ENCODE assay signal across 8 cellular contexts in genomic region chr19:11373166-11373884, GRCh38. TPM values are rescaled to one million over a fixed set of nuclear protein-coding genes. Genes with fewer than 3 reads are reported as not detected.
DNase-seq lines count a peak whose midpoint lies in the region; ATAC-seq, FAIRE-seq and TF ChIP-seq lines count a peak whose summit lies in the region.

No MANE protein-coding gene starts in this region.

- peaks cover 12% of the 10 kb centered on the region for H3K79me2 ChIP-seq in HepG2 (ENCODE audit: insufficient read depth, low read length)

- H3K4me1 ChIP-seq in HepG2 (ENCODE audit: insufficient read depth, low read length), result peaks cover 31% of the 10 kb centered on the region
- H3K4me1 ChIP-seq in right lobe of liver, result peaks cover 0 to 25% (median 11%) of the 10 kb centered on the region in 4 donors

- no peak overlapping the region for H3K4me3 Mint-ChIP-seq in endothelial cell (ENCODE audit: unreplicated experiment)

- H3K4me3 ChIP-seq in HepG2 (replicated peaks in 1 of 3; ENCODE audit: insufficient read depth in 1 of 3, low read depth in 2 of 3, low read length in 3 of 3) (peak overlapping the region in 1 of 3 experiments; percentile 80; a peak in 2 of 6 replicates), right lobe of liver (peak overlapping the region in 1 of 3 donors; percentile 73)

- H3K9me3 ChIP-seq in HepG2 (ENCODE audit: low read length) (no peaks in the 10 kb centered on the region), right lobe of liver (no peaks in the 10 kb centered on the region)

- peak overlapping the region; percentile 92 for H3K4me2 ChIP-seq in HepG2 (ENCODE audit: low read depth, low read length)

- H2AFZ ChIP-seq in HepG2 (ENCODE audit: low read length), result no peak overlapping the region

- no TSS peak for BruUV-seq in HepG2 (replicated peaks; lab: Mats Ljungman, UMichigan)

- CTCF ChIA-PET in HepG2 (lab: Yijun Ruan, JAX; ENCODE audit: low intra/inter-chr PET ratio, low total read pairs), result no interaction called here

- H3K27me3 Mint-ChIP-seq in endothelial cell (ENCODE audit: unreplicated experiment), result peaks cover 14% of the 10 kb centered on the region

- no peak overlapping the region for H3K27ac ChIP-seq in HepG2 (ENCODE audit: extremely low read length, insufficient read depth, low read length)
- H3K27ac ChIP-seq in right lobe of liver, result no peak overlapping the region

- peaks cover 10% of the 10 kb centered on the region for H3K36me3 Mint-ChIP-seq in endothelial cell (ENCODE audit: low read depth, unreplicated experiment)
- peaks cover 17 to 23% of the 10 kb centered on the region in 2 donors for H3K36me3 Mint-ChIP-seq in activated naive CD4-positive, alpha-beta T cell treated with anti-CD3 and anti-CD28 coated beads, Interleukin-2, amount 50 U/mL, for 72 hours

- TF ChIP-seq CTCF in HepG2 (CRISPR knock-in tag; IDR thresholded peaks at IDR 0.05) (no peak), right lobe of liver (IDR thresholded peaks at IDR 0.05) (no peak), endothelial cell (IDR thresholded peaks at IDR 0.05; ENCODE audit: unreplicated experiment) (no peak)

- no peak for FAIRE-seq in HepG2 (lab: Jason Lieb, UNC)

- no peak for TF ChIP-seq RAD21 in HepG2 (CRISPR knock-in tag; IDR thresholded peaks at IDR 0.05)

- no peak for DNase-seq in HepG2 (ENCODE audit: low spot score)
- no peak for DNase-seq in right lobe of liver
- DNase-seq in NCI-H524 treated with DMSO at 0.1 percent for 48 hours (lab: John Stamatoyannopoulos, UW), result peak; percentile 30
- no peak for DNase-seq in endothelial cell (ENCODE audit: low spot score)
- no peak for DNase-seq in A172 (ENCODE audit: low spot score)
- no peak for DNase-seq in effector CD4-positive, alpha-beta T cell
- DNase-seq in activated naive CD4-positive, alpha-beta T cell treated with anti-CD3 and anti-CD28 coated beads, Interleukin-2, amount 50 U/mL, for 72 hours (ENCODE audit: low spot score in 2 of 2), result no peak

- peaks cover 1 to 13% of the 10 kb centered on the region in 2 experiments; a peak in 2 of 5 replicates for H3K36me3 ChIP-seq in HepG2 (replicated peaks in 1 of 2; ENCODE audit: control insufficient read depth in 1 of 2, insufficient read depth in 2 of 2, low read length in 2 of 2)
- H3K36me3 ChIP-seq in right lobe of liver, result no peaks in the 10 kb centered on the region

- peak overlapping the region; percentile 32 for H3K27ac Mint-ChIP-seq in endothelial cell (ENCODE audit: unreplicated experiment)
- H3K27ac Mint-ChIP-seq in activated naive CD4-positive, alpha-beta T cell treated with anti-CD3 and anti-CD28 coated beads, Interleukin-2, amount 50 U/mL, for 72 hours, result no peak overlapping the region

- ATAC-seq in HepG2 (no peak), right lobe of liver (no peak), HG02623 (IDR thresholded peaks at IDR 0.05; ENCODE audit: unreplicated experiment) (no peak)
- no peak for ATAC-seq in activated naive CD4-positive, alpha-beta T cell treated with anti-CD3 and anti-CD28 coated beads, Interleukin-2, amount 50 U/mL, for 72 hours

- POLR2A ChIA-PET in HepG2 (lab: Yijun Ruan, JAX), result interaction anchor here (3.3 kb wide), 1 partner anchor 11 kb away, joined by 51 read pairs; the partner anchor contains the start of gene EPOR

- in situ Hi-C loops in HepG2 (cut with HindIII; ENCODE audit: extremely low pct_ligation_motif_present, low pct_unique_long_range_greater_than_20kb), result no loop called here

- TF ChIP-seq EP300 in HepG2 (IDR thresholded peaks at IDR 0.05; ENCODE audit: low read depth in 2 of 2, low read length in 2 of 2), result no peak
- TF ChIP-seq EP300 in HepG2 (CRISPR knock-in tag; IDR thresholded peaks at IDR 0.05; ENCODE audit: borderline replicate concordance), result no peak

- no peaks in the 10 kb centered on the region for H4K20me1 ChIP-seq in HepG2 (ENCODE audit: insufficient read depth, low read length)

- no peak for TF ChIP-seq POLR2A in HepG2 (IDR thresholded peaks at IDR 0.05; ENCODE audit: insufficient read depth in 1 of 2, low read depth in 2 of 2, low read length in 2 of 2)
- no peak for TF ChIP-seq POLR2A in right lobe of liver (IDR thresholded peaks at IDR 0.05)

- intact Hi-C loops in HepG2 (cut with micrococcal nuclease; ENCODE audit: unreplicated experiment), result no loop called here
- intact Hi-C loops in right lobe of liver (cut with DNase I), result no loop called here

- H3K9ac ChIP-seq in HepG2 (ENCODE audit: insufficient read depth, low read depth, low read length), result peak overlapping the region; percentile 86; the same call in 1 of the 2 replicates

- peaks cover 13% of the 10 kb centered on the region for H3K4me1 Mint-ChIP-seq in endothelial cell (ENCODE audit: unreplicated experiment)

- no peaks in the 10 kb centered on the region for H3K9me3 Mint-ChIP-seq in endothelial cell (ENCODE audit: unreplicated experiment)
- H3K9me3 Mint-ChIP-seq in activated naive CD4-positive, alpha-beta T cell treated with anti-CD3 and anti-CD28 coated beads, Interleukin-2, amount 50 U/mL, for 72 hours, result no peaks in the 10 kb centered on the region

- H3K27me3 ChIP-seq in HepG2 (ENCODE audit: control insufficient read depth in 1 of 2, insufficient read depth in 2 of 2, low read length in 2 of 2) (no peaks in the 10 kb centered on the region; a peak in 1 of 5 replicates), right lobe of liver (no peaks in the 10 kb centered on the region)

- 83% methylated on average over 10 of the region's 10 CpGs for whole genome bisulfite sequencing in HepG2 (ENCODE audit: low lambda C conversion rate)
- 45% methylated on average over 7 of the region's 10 CpGs for WGBS in right lobe of liver (ENCODE audit: insufficient coverage, low coverage, low lambda C conversion rate, missing lambda C conversion rate)

RNA-seq across cellular contexts. Expression of gene SWSAP1, which starts 1.1 kb away (rescaled TPM):
- total RNA-seq in HepG2 (2016; rRNA removed; fragmentation: Illumina TruSeq; extraction: Trizol), result 3.1 and 3.3 TPM in 2 replicates
- total RNA-seq in HepG2 (2016; cell fraction: cytosol; rRNA removed; fragmentation: Illumina TruSeq; extraction: Trizol; ENCODE audit: low read depth), result 0.81 and 1.5 TPM in 2 replicates
- total RNA-seq in HepG2 (2016; cell fraction: insoluble cytoplasmic fraction; rRNA removed; fragmentation: Illumina TruSeq; extraction: Trizol), result 3.1 and 3.4 TPM in 2 replicates
- total RNA-seq in HepG2 (2016; cell fraction: membrane; rRNA removed; fragmentation: Illumina TruSeq; extraction: Trizol), result 1.9 and 2.2 TPM in 2 replicates
- total RNA-seq in HepG2 (2016; cell fraction: nucleus; rRNA removed; fragmentation: Illumina TruSeq; extraction: Trizol), result 1.3 and 2.3 TPM in 2 replicates
- polyA plus RNA-seq in HepG2 (2011; rRNA removed), result 2.7 and 3.9 TPM in 2 replicates
- polyA plus RNA-seq in HepG2 (2011; cell fraction: cytosol; rRNA removed), result 2.3 and 3.3 TPM in 2 replicates
- 4.9 and 5.4 TPM in 2 replicates for polyA plus RNA-seq in HepG2 (2011; cell fraction: nucleus; rRNA removed)
- polyA plus RNA-seq in HepG2 (2012), result 1.5 and 1.6 TPM in 2 replicates
- 0.61 and 0.65 TPM in 2 replicates for polyA plus RNA-seq in HepG2 (2016; cell fraction: cytosol; fragmentation: Illumina TruSeq; extraction: Trizol; ENCODE audit: low read depth)
- polyA plus RNA-seq in HepG2 (2016; cell fraction: insoluble cytoplasmic fraction; fragmentation: Illumina TruSeq; extraction: Trizol; ENCODE audit: low read depth), result 3.9 and 4.4 TPM in 2 replicates
- 1.2 and 1.6 TPM in 2 replicates for polyA plus RNA-seq in HepG2 (2016; cell fraction: membrane; fragmentation: Illumina TruSeq; extraction: Trizol; ENCODE audit: low read depth)
- polyA plus RNA-seq in HepG2 (2016; cell fraction: nucleus; fragmentation: Illumina TruSeq; extraction: Trizol; ENCODE audit: insufficient read depth, low read depth), result 2.9 and 3.2 TPM in 2 replicates
- polyA minus RNA-seq in HepG2 (2011; rRNA and poly(A)+ RNA removed; ENCODE audit: low replicate concordance), result 1.3 and 2.7 TPM in 2 replicates
- polyA minus RNA-seq in HepG2 (2011; cell fraction: cytosol; rRNA and poly(A)+ RNA removed), result 0.79 and 0.97 TPM in 2 replicates
- polyA minus RNA-seq in HepG2 (2011; cell fraction: nucleus; rRNA and poly(A)+ RNA removed), result 1.8 and 2.7 TPM in 2 replicates
- total RNA-seq in right lobe of liver, result 1 to 10 TPM; 1.4 to 2.7 (median 2.3) TPM
- total RNA-seq in endothelial cell (ENCODE audit: unreplicated experiment), result 3.3 TPM
- total RNA-seq in A172 (2014; rRNA removed; shearing (Covaris generic)), result 0.65 and 1.6 TPM in 2 replicates
- 1 to 10 TPM; 1.9 to 2.2 TPM for total RNA-seq in activated naive CD4-positive, alpha-beta T cell treated with anti-CD3 and anti-CD28 coated beads, Interleukin-2, amount 50 U/mL, for 72 hours

RNA-seq across cellular contexts. Expression of gene EPOR, which starts 10.8 kb away (rescaled TPM):
- total RNA-seq in HepG2 (2016; rRNA removed; fragmentation: Illumina TruSeq; extraction: Trizol) (1.2 and 2.9 TPM in 2 replicates), right lobe of liver (1 to 10 TPM; 4.9 to 8.7 (median 7.1) TPM), endothelial cell (ENCODE audit: unreplicated experiment) (18.4 TPM)
- total RNA-seq in HepG2 (2016; cell fraction: cytosol; rRNA removed; fragmentation: Illumina TruSeq; extraction: Trizol; ENCODE audit: low read depth), result 0.61 and 0.88 TPM in 2 replicates
- total RNA-seq in HepG2 (2016; cell fraction: insoluble cytoplasmic fraction; rRNA removed; fragmentation: Illumina TruSeq; extraction: Trizol), result 1.4 and 2.9 TPM in 2 replicates
- 2.3 and 2.5 TPM in 2 replicates for total RNA-seq in HepG2 (2016; cell fraction: membrane; rRNA removed; fragmentation: Illumina TruSeq; extraction: Trizol)
- 2.5 and 3.1 TPM in 2 replicates for total RNA-seq in HepG2 (2016; cell fraction: nucleus; rRNA removed; fragmentation: Illumina TruSeq; extraction: Trizol)
- 5.3 and 7.0 TPM in 2 replicates for polyA plus RNA-seq in HepG2 (2011; rRNA removed)
- 3.4 and 5.3 TPM in 2 replicates for polyA plus RNA-seq in HepG2 (2011; cell fraction: cytosol; rRNA removed)
- 46.2 and 52.8 TPM in 2 replicates for polyA plus RNA-seq in HepG2 (2011; cell fraction: nucleus; rRNA removed)
- polyA plus RNA-seq in HepG2 (2012), result 3.2 and 4.2 TPM in 2 replicates
- 1.4 and 1.7 TPM in 2 replicates for polyA plus RNA-seq in HepG2 (2016; cell fraction: cytosol; fragmentation: Illumina TruSeq; extraction: Trizol; ENCODE audit: low read depth)
- 2.0 and 2.2 TPM in 2 replicates for polyA plus RNA-seq in HepG2 (2016; cell fraction: insoluble cytoplasmic fraction; fragmentation: Illumina TruSeq; extraction: Trizol; ENCODE audit: low read depth)
- polyA plus RNA-seq in HepG2 (2016; cell fraction: membrane; fragmentation: Illumina TruSeq; extraction: Trizol; ENCODE audit: low read depth), result 2.5 and 3.1 TPM in 2 replicates
- 8.5 and 9.5 TPM in 2 replicates for polyA plus RNA-seq in HepG2 (2016; cell fraction: nucleus; fragmentation: Illumina TruSeq; extraction: Trizol; ENCODE audit: insufficient read depth, low read depth)
- polyA minus RNA-seq in HepG2 (2011; rRNA and poly(A)+ RNA removed; ENCODE audit: low replicate concordance), result 5.8 and 9.7 TPM in 2 replicates
- 1.8 and 3.3 TPM in 2 replicates for polyA minus RNA-seq in HepG2 (2011; cell fraction: cytosol; rRNA and poly(A)+ RNA removed)
- polyA minus RNA-seq in HepG2 (2011; cell fraction: nucleus; rRNA and poly(A)+ RNA removed), result 2.6 and 2.7 TPM in 2 replicates
- 3.7 and 5.3 TPM in 2 replicates for total RNA-seq in A172 (2014; rRNA removed; shearing (Covaris generic))
- 10 to 100 TPM in 1 of 2 donors, 1 to 10 TPM in 1; 7.9 to 14.1 TPM for total RNA-seq in activated naive CD4-positive, alpha-beta T cell treated with anti-CD3 and anti-CD28 coated beads, Interleukin-2, amount 50 U/mL, for 72 hours

RNA-seq across cellular contexts. Expression of gene PLPPR2, which starts 18.1 kb away (rescaled TPM):
- 0.77 and 1.5 TPM in 2 replicates for total RNA-seq in HepG2 (2016; rRNA removed; fragmentation: Illumina TruSeq; extraction: Trizol)
- total RNA-seq in HepG2 (2016; cell fraction: cytosol; rRNA removed; fragmentation: Illumina TruSeq; extraction: Trizol; ENCODE audit: low read depth), result 1.2 and 1.3 TPM in 2 replicates
- 0.70 and 1.3 TPM in 2 replicates for total RNA-seq in HepG2 (2016; cell fraction: insoluble cytoplasmic fraction; rRNA removed; fragmentation: Illumina TruSeq; extraction: Trizol)
- 1.9 and 3.1 TPM in 2 replicates for total RNA-seq in HepG2 (2016; cell fraction: membrane; rRNA removed; fragmentation: Illumina TruSeq; extraction: Trizol)
- 1.1 and 1.8 TPM in 2 replicates for total RNA-seq in HepG2 (2016; cell fraction: nucleus; rRNA removed; fragmentation: Illumina TruSeq; extraction: Trizol)
- polyA plus RNA-seq in HepG2 (2011; rRNA removed), result 2.1 and 4.2 TPM in 2 replicates
- polyA plus RNA-seq in HepG2 (2011; cell fraction: cytosol; rRNA removed), result 1.9 and 2.5 TPM in 2 replicates
- polyA plus RNA-seq in HepG2 (2011; cell fraction: nucleus; rRNA removed), result 17.0 and 17.4 TPM in 2 replicates
- 3.2 and 4.3 TPM in 2 replicates for polyA plus RNA-seq in HepG2 (2012)
- 2.2 and 3.3 TPM in 2 replicates for polyA plus RNA-seq in HepG2 (2016; cell fraction: cytosol; fragmentation: Illumina TruSeq; extraction: Trizol; ENCODE audit: low read depth)
- 1.3 and 2.2 TPM in 2 replicates for polyA plus RNA-seq in HepG2 (2016; cell fraction: insoluble cytoplasmic fraction; fragmentation: Illumina TruSeq; extraction: Trizol; ENCODE audit: low read depth)
- 4.4 and 5.3 TPM in 2 replicates for polyA plus RNA-seq in HepG2 (2016; cell fraction: membrane; fragmentation: Illumina TruSeq; extraction: Trizol; ENCODE audit: low read depth)
- 3.3 and 4.8 TPM in 2 replicates for polyA plus RNA-seq in HepG2 (2016; cell fraction: nucleus; fragmentation: Illumina TruSeq; extraction: Trizol; ENCODE audit: insufficient read depth, low read depth)
- 7.2 and 7.3 TPM in 2 replicates for polyA minus RNA-seq in HepG2 (2011; rRNA and poly(A)+ RNA removed; ENCODE audit: low replicate concordance)
- 1.3 and 2.5 TPM in 2 replicates for polyA minus RNA-seq in HepG2 (2011; cell fraction: cytosol; rRNA and poly(A)+ RNA removed)
- 2.8 and 4.7 TPM in 2 replicates for polyA minus RNA-seq in HepG2 (2011; cell fraction: nucleus; rRNA and poly(A)+ RNA removed)
- 10 to 100 TPM in 3 of 6 experiments, 1 to 10 TPM in 3; 6.7 to 17.5 (median 10.2) TPM for total RNA-seq in right lobe of liver
- total RNA-seq in endothelial cell (ENCODE audit: unreplicated experiment), result 13.7 TPM
- 15.7 and 19.4 TPM in 2 replicates for total RNA-seq in A172 (2014; rRNA removed; shearing (Covaris generic))
- 1 to 10 TPM; 4.4 to 7.9 TPM for total RNA-seq in activated naive CD4-positive, alpha-beta T cell treated with anti-CD3 and anti-CD28 coated beads, Interleukin-2, amount 50 U/mL, for 72 hours

RNA-seq across cellular contexts. Expression of gene CCDC159, which starts 27.0 kb away (rescaled TPM):
- total RNA-seq in HepG2 (2016; rRNA removed; fragmentation: Illumina TruSeq; extraction: Trizol), result 1.2 and 1.7 TPM in 2 replicates
- 0.81 and 0.88 TPM in 2 replicates for total RNA-seq in HepG2 (2016; cell fraction: cytosol; rRNA removed; fragmentation: Illumina TruSeq; extraction: Trizol; ENCODE audit: low read depth)
- total RNA-seq in HepG2 (2016; cell fraction: insoluble cytoplasmic fraction; rRNA removed; fragmentation: Illumina TruSeq; extraction: Trizol), result 0.82 and 1.3 TPM in 2 replicates
- total RNA-seq in HepG2 (2016; cell fraction: membrane; rRNA removed; fragmentation: Illumina TruSeq; extraction: Trizol), result 1.4 and 1.9 TPM in 2 replicates
- total RNA-seq in HepG2 (2016; cell fraction: nucleus; rRNA removed; fragmentation: Illumina TruSeq; extraction: Trizol), result 2.7 and 4.7 TPM in 2 replicates
- polyA plus RNA-seq in HepG2 (2011; rRNA removed), result 6.3 and 9.1 TPM in 2 replicates
- 2.8 and 3.3 TPM in 2 replicates for polyA plus RNA-seq in HepG2 (2011; cell fraction: cytosol; rRNA removed)
- polyA plus RNA-seq in HepG2 (2011; cell fraction: nucleus; rRNA removed), result 44.4 and 50.4 TPM in 2 replicates
- 4.5 and 6.5 TPM in 2 replicates for polyA plus RNA-seq in HepG2 (2012)
- 1.7 and 2.1 TPM in 2 replicates for polyA plus RNA-seq in HepG2 (2016; cell fraction: cytosol; fragmentation: Illumina TruSeq; extraction: Trizol; ENCODE audit: low read depth)
- 2.2 TPM in 2 replicates for polyA plus RNA-seq in HepG2 (2016; cell fraction: insoluble cytoplasmic fraction; fragmentation: Illumina TruSeq; extraction: Trizol; ENCODE audit: low read depth)
- 1.5 and 2.1 TPM in 2 replicates for polyA plus RNA-seq in HepG2 (2016; cell fraction: membrane; fragmentation: Illumina TruSeq; extraction: Trizol; ENCODE audit: low read depth)
- 8.6 and 11.0 TPM in 2 replicates for polyA plus RNA-seq in HepG2 (2016; cell fraction: nucleus; fragmentation: Illumina TruSeq; extraction: Trizol; ENCODE audit: insufficient read depth, low read depth)
- 2.6 and 3.3 TPM in 2 replicates for polyA minus RNA-seq in HepG2 (2011; rRNA and poly(A)+ RNA removed; ENCODE audit: low replicate concordance)
- polyA minus RNA-seq in HepG2 (2011; cell fraction: cytosol; rRNA and poly(A)+ RNA removed), result 0.97 TPM in 1 of 2 replicates, not detected in the other
- polyA minus RNA-seq in HepG2 (2011; cell fraction: nucleus; rRNA and poly(A)+ RNA removed), result 7.0 and 7.8 TPM in 2 replicates
- total RNA-seq in right lobe of liver, result 10 to 100 TPM in 5 of 6 experiments, 1 to 10 TPM in 1; 8.4 to 27.9 (median 23.4) TPM
- total RNA-seq in endothelial cell (ENCODE audit: unreplicated experiment), result 22.3 TPM
- total RNA-seq in A172 (2014; rRNA removed; shearing (Covaris generic)), result 1.3 and 10.1 TPM in 2 replicates
- total RNA-seq in activated naive CD4-positive, alpha-beta T cell treated with anti-CD3 and anti-CD28 coated beads, Interleukin-2, amount 50 U/mL, for 72 hours, result 10 to 100 TPM; 16.6 to 28.8 TPM

RNA-seq across cellular contexts. Expression of gene TMEM205, which starts 27.3 kb away (rescaled TPM):
- total RNA-seq in HepG2 (2016; rRNA removed; fragmentation: Illumina TruSeq; extraction: Trizol), result 22.8 and 45.5 TPM in 2 replicates
- 23.9 and 36.8 TPM in 2 replicates for total RNA-seq in HepG2 (2016; cell fraction: cytosol; rRNA removed; fragmentation: Illumina TruSeq; extraction: Trizol; ENCODE audit: low read depth)
- total RNA-seq in HepG2 (2016; cell fraction: insoluble cytoplasmic fraction; rRNA removed; fragmentation: Illumina TruSeq; extraction: Trizol), result 26.6 and 43.5 TPM in 2 replicates
- total RNA-seq in HepG2 (2016; cell fraction: membrane; rRNA removed; fragmentation: Illumina TruSeq; extraction: Trizol), result 20.5 and 27.0 TPM in 2 replicates
- 40.9 and 45.4 TPM in 2 replicates for total RNA-seq in HepG2 (2016; cell fraction: nucleus; rRNA removed; fragmentation: Illumina TruSeq; extraction: Trizol)
- 98.7 and 119 TPM in 2 replicates for polyA plus RNA-seq in HepG2 (2011; rRNA removed)
- 206 and 218 TPM in 2 replicates for polyA plus RNA-seq in HepG2 (2011; cell fraction: cytosol; rRNA removed)
- 131 and 158 TPM in 2 replicates for polyA plus RNA-seq in HepG2 (2011; cell fraction: nucleus; rRNA removed)
- polyA plus RNA-seq in HepG2 (2012), result 57.4 and 59.1 TPM in 2 replicates
- 31.8 and 38.8 TPM in 2 replicates for polyA plus RNA-seq in HepG2 (2016; cell fraction: cytosol; fragmentation: Illumina TruSeq; extraction: Trizol; ENCODE audit: low read depth)
- 33.6 and 35.9 TPM in 2 replicates for polyA plus RNA-seq in HepG2 (2016; cell fraction: insoluble cytoplasmic fraction; fragmentation: Illumina TruSeq; extraction: Trizol; ENCODE audit: low read depth)
- 24.0 and 30.5 TPM in 2 replicates for polyA plus RNA-seq in HepG2 (2016; cell fraction: membrane; fragmentation: Illumina TruSeq; extraction: Trizol; ENCODE audit: low read depth)
- 71.8 and 88.8 TPM in 2 replicates for polyA plus RNA-seq in HepG2 (2016; cell fraction: nucleus; fragmentation: Illumina TruSeq; extraction: Trizol; ENCODE audit: insufficient read depth, low read depth)
- 48.8 and 93.8 TPM in 2 replicates for polyA minus RNA-seq in HepG2 (2011; rRNA and poly(A)+ RNA removed; ENCODE audit: low replicate concordance)
- 25.0 and 36.6 TPM in 2 replicates for polyA minus RNA-seq in HepG2 (2011; cell fraction: cytosol; rRNA and poly(A)+ RNA removed)
- polyA minus RNA-seq in HepG2 (2011; cell fraction: nucleus; rRNA and poly(A)+ RNA removed), result 8.2 and 12.7 TPM in 2 replicates
- 100 to 1,000 TPM; 138 to 605 (median 165) TPM for total RNA-seq in right lobe of liver
- 68.9 TPM for total RNA-seq in endothelial cell (ENCODE audit: unreplicated experiment)
- total RNA-seq in A172 (2014; rRNA removed; shearing (Covaris generic)), result 54.9 and 114 TPM in 2 replicates
- 10 to 100 TPM; 29.9 to 36.4 TPM for total RNA-seq in activated naive CD4-positive, alpha-beta T cell treated with anti-CD3 and anti-CD28 coated beads, Interleukin-2, amount 50 U/mL, for 72 hours
